ENCODE assay signal across 16 cellular contexts in the genomic region with DNA sequence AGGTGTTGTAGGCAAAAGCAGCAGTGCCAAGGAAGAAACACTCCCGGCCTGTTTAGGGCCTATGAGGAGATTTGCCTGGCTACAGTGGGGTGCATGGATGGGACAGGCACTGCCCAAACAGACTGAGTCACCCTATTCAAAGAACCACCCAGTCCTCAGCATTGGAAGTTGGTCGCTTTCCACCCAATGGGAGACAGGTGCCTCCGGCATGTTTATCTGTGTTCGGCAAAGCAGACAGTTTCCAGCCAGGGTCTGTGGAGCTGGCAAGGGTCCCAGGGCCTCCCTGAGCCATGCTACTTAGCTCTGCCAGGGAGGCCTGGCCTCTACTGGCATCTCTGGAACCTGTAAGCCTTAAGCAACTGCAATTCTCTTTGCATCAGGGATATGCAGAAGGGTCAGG.
"Had no signal": no experiment of that assay in that cellular context is flagged by ENCODE, and none has a peak within 500 bp of the region (broad histone marks: within the 10 kb centered on the region; RNA-seq: fewer than 3 reads in every experiment).

No MANE protein-coding gene starts in this region.

- H3K27me3 ChIP-seq: hepatocyte, spleen, suprapubic skin, upper lobe of right lung had no signal

- H3K4me1 Mint-ChIP-seq: activated CD4-positive, alpha-beta T cell treated with anti-CD3 and anti-CD28 coated beads for 36 hours had no signal

- H3K79me2 ChIP-seq: hepatocyte had no signal

- H3K4me1 ChIP-seq: suprapubic skin, upper lobe of right lung had no signal

- H3K36me3 ChIP-seq: spleen, suprapubic skin, upper lobe of right lung had no signal

- H2AFZ ChIP-seq: hepatocyte had no signal

- H3K4me2 ChIP-seq: hepatocyte had no signal

- DNase-seq: activated CD4-positive, alpha-beta memory T cell treated with anti-CD3 and anti-CD28 coated beads for 36 hours; activated CD4-positive, alpha-beta T cell treated with anti-CD3 and anti-CD28 coated beads for 36 hours; activated CD8-positive, alpha-beta memory T cell treated with anti-CD3 and anti-CD28 coated beads, Interleukin-2, amount 10 ng/mL, durations not matched to agents 7 days and 5 days; activated naive CD4-positive, alpha-beta T cell treated with anti-CD3 and anti-CD28 coated beads for 36 hours; activated T-cell treated with anti-CD3 and anti-CD28 coated beads, Interleukin-2, amount 50 U/mL, for 1 hour; erythroblast; islet precursor cell; spleen; upper lobe of right lung had no signal

- ATAC-seq: activated CD4-positive, alpha-beta T cell treated with anti-CD3 and anti-CD28 coated beads for 36 hours; activated CD8-positive, alpha-beta memory T cell treated with anti-CD3 and anti-CD28 coated beads, Interleukin-2, amount 10 ng/mL, durations not matched to agents 7 days and 5 days; sciatic nerve; upper lobe of right lung had no signal

- H3K36me3 Mint-ChIP-seq: activated CD4-positive, alpha-beta memory T cell treated with anti-CD3 and anti-CD28 coated beads for 36 hours; activated CD8-positive, alpha-beta memory T cell treated with anti-CD3 and anti-CD28 coated beads, Interleukin-2, amount 10 ng/mL, durations not matched to agents 7 days and 5 days had no signal

- H3K4me3 ChIP-seq: hepatocyte, lung, spleen, suprapubic skin, upper lobe of right lung had no signal

- H3K27ac ChIP-seq: hepatocyte, spleen, suprapubic skin, upper lobe of right lung had no signal

- H3K4me3 Mint-ChIP-seq: activated CD4-positive, alpha-beta memory T cell treated with anti-CD3 and anti-CD28 coated beads for 36 hours; activated CD4-positive, alpha-beta T cell treated with anti-CD3 and anti-CD28 coated beads for 36 hours; activated CD8-positive, alpha-beta memory T cell treated with anti-CD3 and anti-CD28 coated beads, Interleukin-2, amount 10 ng/mL, durations not matched to agents 7 days and 5 days; activated naive CD4-positive, alpha-beta T cell treated with anti-CD3 and anti-CD28 coated beads for 36 hours; neural crest cell; stimulated activated naive CD8-positive, alpha-beta T cell treated with anti-CD3 and anti-CD28 coated beads, Interleukin-15, Interleukin-2, amounts not matched to agents 100 ng/mL and 50 ng/mL, for 24 hours had no signal

- H3K27ac Mint-ChIP-seq: activated CD4-positive, alpha-beta memory T cell treated with anti-CD3 and anti-CD28 coated beads for 36 hours; activated CD4-positive, alpha-beta T cell treated with anti-CD3 and anti-CD28 coated beads for 36 hours; activated CD8-positive, alpha-beta memory T cell treated with anti-CD3 and anti-CD28 coated beads, Interleukin-2, amount 10 ng/mL, durations not matched to agents 7 days and 5 days; activated naive CD4-positive, alpha-beta T cell treated with anti-CD3 and anti-CD28 coated beads for 36 hours; activated T-helper 2 cell treated with anti-CD3 and anti-CD28 coated beads, Interferon-gamma antibody, Interleukin-2, Interleukin-4, amounts not matched to agents 10 μg/mL and 5 μg/mL and 100 μg/mL, durations not matched to agents 14 hours and 24 hours and 36 hours; stimulated activated naive CD8-positive, alpha-beta T cell treated with anti-CD3 and anti-CD28 coated beads, Interleukin-15, Interleukin-2, amounts not matched to agents 100 ng/mL and 50 ng/mL, for 24 hours had no signal

- H3K9me3 Mint-ChIP-seq: activated CD4-positive, alpha-beta memory T cell treated with anti-CD3 and anti-CD28 coated beads for 36 hours; activated naive CD4-positive, alpha-beta T cell treated with anti-CD3 and anti-CD28 coated beads for 36 hours; activated T-helper 2 cell treated with anti-CD3 and anti-CD28 coated beads, Interferon-gamma antibody, Interleukin-2, Interleukin-4, amounts not matched to agents 10 μg/mL and 5 μg/mL and 100 μg/mL, durations not matched to agents 14 hours and 24 hours and 36 hours; stimulated activated naive CD8-positive, alpha-beta T cell treated with anti-CD3 and anti-CD28 coated beads, Interleukin-15, Interleukin-2, amounts not matched to agents 100 ng/mL and 50 ng/mL, for 24 hours had no signal

- H3K9me3 ChIP-seq: spleen, suprapubic skin, upper lobe of right lung had no signal

- H3K27me3 Mint-ChIP-seq: activated CD4-positive, alpha-beta memory T cell treated with anti-CD3 and anti-CD28 coated beads for 36 hours; activated CD4-positive, alpha-beta T cell treated with anti-CD3 and anti-CD28 coated beads for 36 hours; stimulated activated naive CD8-positive, alpha-beta T cell treated with anti-CD3 and anti-CD28 coated beads, Interleukin-15, Interleukin-2, amounts not matched to agents 100 ng/mL and 50 ng/mL, for 24 hours had no signal
